Comparison of ENCODE assay signal across 1 cellular context in the genomic region with DNA sequence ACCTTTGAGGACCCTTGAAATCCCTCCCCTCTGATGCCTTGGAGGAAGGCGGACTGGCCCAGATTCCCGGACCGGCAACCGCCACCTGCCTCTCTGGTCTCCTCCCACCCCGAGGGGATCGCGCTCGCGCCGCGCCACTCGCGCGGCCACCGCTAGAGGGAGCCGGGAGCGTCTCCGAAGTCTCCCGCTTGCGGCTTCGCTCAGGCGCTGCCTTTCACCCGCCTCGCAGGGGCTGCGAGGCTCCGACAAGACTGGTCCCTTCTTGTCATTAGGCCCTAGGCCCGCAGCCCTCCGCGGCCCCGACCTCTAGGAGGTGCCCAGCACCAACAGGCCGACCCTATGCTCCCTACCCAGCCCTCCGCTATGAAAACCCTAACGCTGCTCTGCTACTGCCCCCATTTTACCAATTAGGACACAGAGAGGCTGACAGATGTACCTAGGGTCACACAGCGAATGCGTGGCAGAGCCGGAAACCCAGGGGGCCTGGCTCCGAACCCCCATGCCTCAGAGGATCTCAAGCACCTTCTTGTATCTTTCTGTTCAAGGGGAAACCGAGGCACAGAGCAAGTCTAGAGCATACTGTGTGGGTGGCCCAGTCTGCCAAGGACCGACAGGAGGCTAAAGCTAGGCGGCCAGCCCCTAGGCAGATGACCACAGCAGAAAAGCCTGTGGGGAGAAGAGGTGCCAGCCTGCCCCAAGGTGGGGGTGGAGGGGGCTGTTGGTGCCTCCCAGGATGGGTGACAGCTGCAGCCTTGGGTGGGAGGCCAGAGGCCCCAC.
TF ChIP-seq lines count a peak whose summit lies in the region.

No MANE protein-coding gene starts in this region.

TF ChIP-seq in HepG2, 621 proteins besides CTCF, POLR2A, EP300 and RAD21 (continued from another document and continues in another):
- TF ChIP-seq, protein P1, sequence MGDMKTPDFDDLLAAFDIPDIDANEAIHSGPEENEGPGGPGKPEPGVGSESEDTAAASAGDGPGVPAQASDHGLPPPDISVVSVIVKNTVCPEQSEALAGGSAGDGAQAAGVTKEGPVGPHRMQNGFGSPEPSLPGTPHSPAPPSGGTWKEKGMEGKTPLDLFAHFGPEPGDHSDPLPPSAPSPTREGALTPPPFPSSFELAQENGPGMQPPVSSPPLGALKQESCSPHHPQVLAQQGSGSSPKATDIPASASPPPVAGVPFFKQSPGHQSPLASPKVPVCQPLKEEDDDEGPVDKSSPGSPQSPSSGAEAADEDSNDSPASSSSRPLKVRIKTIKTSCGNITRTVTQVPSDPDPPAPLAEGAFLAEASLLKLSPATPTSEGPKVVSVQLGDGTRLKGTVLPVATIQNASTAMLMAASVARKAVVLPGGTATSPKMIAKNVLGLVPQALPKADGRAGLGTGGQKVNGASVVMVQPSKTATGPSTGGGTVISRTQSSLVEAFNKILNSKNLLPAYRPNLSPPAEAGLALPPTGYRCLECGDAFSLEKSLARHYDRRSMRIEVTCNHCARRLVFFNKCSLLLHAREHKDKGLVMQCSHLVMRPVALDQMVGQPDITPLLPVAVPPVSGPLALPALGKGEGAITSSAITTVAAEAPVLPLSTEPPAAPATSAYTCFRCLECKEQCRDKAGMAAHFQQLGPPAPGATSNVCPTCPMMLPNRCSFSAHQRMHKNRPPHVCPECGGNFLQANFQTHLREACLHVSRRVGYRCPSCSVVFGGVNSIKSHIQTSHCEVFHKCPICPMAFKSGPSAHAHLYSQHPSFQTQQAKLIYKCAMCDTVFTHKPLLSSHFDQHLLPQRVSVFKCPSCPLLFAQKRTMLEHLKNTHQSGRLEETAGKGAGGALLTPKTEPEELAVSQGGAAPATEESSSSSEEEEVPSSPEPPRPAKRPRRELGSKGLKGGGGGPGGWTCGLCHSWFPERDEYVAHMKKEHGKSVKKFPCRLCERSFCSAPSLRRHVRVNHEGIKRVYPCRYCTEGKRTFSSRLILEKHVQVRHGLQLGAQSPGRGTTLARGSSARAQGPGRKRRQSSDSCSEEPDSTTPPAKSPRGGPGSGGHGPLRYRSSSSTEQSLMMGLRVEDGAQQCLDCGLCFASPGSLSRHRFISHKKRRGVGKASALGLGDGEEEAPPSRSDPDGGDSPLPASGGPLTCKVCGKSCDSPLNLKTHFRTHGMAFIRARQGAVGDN (CRISPR knock-in tag; IDR thresholded peaks at IDR 0.05): peak; percentile 69
- TF ChIP-seq ZNF83 (CRISPR knock-in tag; IDR thresholded peaks at IDR 0.05; ENCODE audit: borderline replicate concordance) (no peak), ZNF816 (CRISPR knock-in tag; IDR thresholded peaks at IDR 0.05; ENCODE audit: borderline replicate concordance) (no peak), FOXA3 (CRISPR knock-in tag; IDR thresholded peaks at IDR 0.05) (peak; percentile 15; the same call in 1 of the 2 replicates), GABPB1 (CRISPR knock-in tag; IDR thresholded peaks at IDR 0.05) (peak; percentile 44; the same call in 1 of the 2 replicates), JUND (CRISPR knock-in tag; IDR thresholded peaks at IDR 0.05) (no peak), ZNF614 (CRISPR knock-in tag; IDR thresholded peaks at IDR 0.05; ENCODE audit: borderline replicate concordance) (no peak), KDM4B (CRISPR knock-in tag; IDR thresholded peaks at IDR 0.05) (no peak), ZFP90 (CRISPR knock-in tag; IDR thresholded peaks at IDR 0.05; ENCODE audit: borderline replicate concordance) (no peak), STAG1 (CRISPR knock-in tag; IDR thresholded peaks at IDR 0.05) (peak; percentile 60), ZMYM3 (CRISPR knock-in tag; IDR thresholded peaks at IDR 0.05) (peak; percentile 45; the same call in 1 of the 2 replicates), ZNF333 (CRISPR knock-in tag; IDR thresholded peaks at IDR 0.05; ENCODE audit: borderline replicate concordance) (no peak), ZNF292 (CRISPR knock-in tag; IDR thresholded peaks at IDR 0.05; ENCODE audit: borderline replicate concordance, low read depth) (0 out of 2 replicates have a peak, but pooled peaks have one; percentile 21), HNRNPUL1 (IDR thresholded peaks at IDR 0.05; ENCODE audit: low read depth, low read length) (no peak), PITX1 (CRISPR knock-in tag; IDR thresholded peaks at IDR 0.05) (peak; percentile 38; the same call in 1 of the 2 replicates), CEBPG (CRISPR knock-in tag; IDR thresholded peaks at IDR 0.05) (no peak), ZNF331 (CRISPR knock-in tag; IDR thresholded peaks at IDR 0.05) (0 out of 2 replicates have a peak, but pooled peaks have one; percentile 22), ZNF761 (CRISPR knock-in tag; conservative IDR thresholded peaks at IDR 0.05) (0 out of 2 replicates have a peak, but pooled peaks have one; percentile 27), ZFX (CRISPR knock-in tag; IDR thresholded peaks at IDR 0.05; ENCODE audit: low read depth) (peak; percentile 28; the same call in 1 of the 2 replicates)
- TF ChIP-seq, protein P2, sequence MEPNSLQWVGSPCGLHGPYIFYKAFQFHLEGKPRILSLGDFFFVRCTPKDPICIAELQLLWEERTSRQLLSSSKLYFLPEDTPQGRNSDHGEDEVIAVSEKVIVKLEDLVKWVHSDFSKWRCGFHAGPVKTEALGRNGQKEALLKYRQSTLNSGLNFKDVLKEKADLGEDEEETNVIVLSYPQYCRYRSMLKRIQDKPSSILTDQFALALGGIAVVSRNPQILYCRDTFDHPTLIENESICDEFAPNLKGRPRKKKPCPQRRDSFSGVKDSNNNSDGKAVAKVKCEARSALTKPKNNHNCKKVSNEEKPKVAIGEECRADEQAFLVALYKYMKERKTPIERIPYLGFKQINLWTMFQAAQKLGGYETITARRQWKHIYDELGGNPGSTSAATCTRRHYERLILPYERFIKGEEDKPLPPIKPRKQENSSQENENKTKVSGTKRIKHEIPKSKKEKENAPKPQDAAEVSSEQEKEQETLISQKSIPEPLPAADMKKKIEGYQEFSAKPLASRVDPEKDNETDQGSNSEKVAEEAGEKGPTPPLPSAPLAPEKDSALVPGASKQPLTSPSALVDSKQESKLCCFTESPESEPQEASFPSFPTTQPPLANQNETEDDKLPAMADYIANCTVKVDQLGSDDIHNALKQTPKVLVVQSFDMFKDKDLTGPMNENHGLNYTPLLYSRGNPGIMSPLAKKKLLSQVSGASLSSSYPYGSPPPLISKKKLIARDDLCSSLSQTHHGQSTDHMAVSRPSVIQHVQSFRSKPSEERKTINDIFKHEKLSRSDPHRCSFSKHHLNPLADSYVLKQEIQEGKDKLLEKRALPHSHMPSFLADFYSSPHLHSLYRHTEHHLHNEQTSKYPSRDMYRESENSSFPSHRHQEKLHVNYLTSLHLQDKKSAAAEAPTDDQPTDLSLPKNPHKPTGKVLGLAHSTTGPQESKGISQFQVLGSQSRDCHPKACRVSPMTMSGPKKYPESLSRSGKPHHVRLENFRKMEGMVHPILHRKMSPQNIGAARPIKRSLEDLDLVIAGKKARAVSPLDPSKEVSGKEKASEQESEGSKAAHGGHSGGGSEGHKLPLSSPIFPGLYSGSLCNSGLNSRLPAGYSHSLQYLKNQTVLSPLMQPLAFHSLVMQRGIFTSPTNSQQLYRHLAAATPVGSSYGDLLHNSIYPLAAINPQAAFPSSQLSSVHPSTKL (CRISPR knock-in tag; IDR thresholded peaks at IDR 0.05): 0 out of 2 replicates have a peak, but pooled peaks have one; percentile 10
- TF ChIP-seq, protein P3, sequence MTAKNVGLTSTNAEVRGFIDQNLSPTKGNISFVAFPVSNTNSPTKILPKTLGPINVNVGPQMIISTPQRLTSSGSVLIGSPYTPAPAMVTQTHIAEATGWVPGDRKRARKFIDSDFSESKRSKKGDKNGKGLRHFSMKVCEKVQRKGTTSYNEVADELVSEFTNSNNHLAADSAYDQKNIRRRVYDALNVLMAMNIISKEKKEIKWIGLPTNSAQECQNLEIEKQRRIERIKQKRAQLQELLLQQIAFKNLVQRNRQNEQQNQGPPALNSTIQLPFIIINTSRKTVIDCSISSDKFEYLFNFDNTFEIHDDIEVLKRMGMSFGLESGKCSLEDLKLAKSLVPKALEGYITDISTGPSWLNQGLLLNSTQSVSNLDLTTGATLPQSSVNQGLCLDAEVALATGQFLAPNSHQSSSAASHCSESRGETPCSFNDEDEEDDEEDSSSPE (CRISPR knock-in tag; IDR thresholded peaks at IDR 0.05): peak; percentile 54; the same call in 1 of the 2 replicates
- TF ChIP-seq, protein P4, sequence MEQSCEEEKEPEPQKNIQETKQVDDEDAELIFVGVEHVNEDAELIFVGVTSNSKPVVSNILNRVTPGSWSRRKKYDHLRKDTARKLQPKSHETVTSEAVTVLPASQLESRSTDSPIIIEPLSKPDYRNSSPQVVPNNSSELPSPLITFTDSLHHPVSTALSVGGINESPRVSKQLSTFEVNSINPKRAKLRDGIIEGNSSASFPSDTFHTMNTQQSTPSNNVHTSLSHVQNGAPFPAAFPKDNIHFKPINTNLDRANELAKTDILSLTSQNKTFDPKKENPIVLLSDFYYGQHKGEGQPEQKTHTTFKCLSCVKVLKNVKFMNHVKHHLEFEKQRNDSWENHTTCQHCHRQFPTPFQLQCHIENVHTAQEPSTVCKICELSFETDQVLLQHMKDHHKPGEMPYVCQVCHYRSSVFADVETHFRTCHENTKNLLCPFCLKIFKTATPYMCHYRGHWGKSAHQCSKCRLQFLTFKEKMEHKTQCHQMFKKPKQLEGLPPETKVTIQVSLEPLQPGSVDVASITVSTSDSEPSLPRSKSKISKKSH (CRISPR knock-in tag; IDR thresholded peaks at IDR 0.05; ENCODE audit: borderline replicate concordance): peak; percentile 58; the same call in 1 of the 2 replicates
- TF ChIP-seq, protein P5, sequence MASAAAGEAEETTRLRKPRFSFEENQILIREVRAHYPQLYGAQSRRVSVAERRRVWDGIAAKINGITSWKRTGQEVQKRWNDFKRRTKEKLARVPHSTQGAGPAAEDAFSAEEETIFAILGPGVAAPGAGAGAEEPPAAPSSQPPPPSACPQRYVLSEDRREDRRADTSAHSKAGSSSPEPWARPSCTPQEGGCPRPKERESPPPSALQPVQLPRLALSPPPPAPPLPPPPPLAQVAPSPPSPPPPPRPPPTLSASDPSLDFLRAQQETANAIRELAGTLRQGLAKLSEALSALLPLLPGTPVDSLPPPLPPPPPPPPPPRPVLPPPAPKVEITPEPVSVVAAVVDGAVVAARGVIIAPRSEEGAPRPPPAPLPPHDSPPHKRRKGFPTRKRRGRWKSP (CRISPR knock-in tag; IDR thresholded peaks at IDR 0.05): 0 out of 2 replicates have a peak, but pooled peaks have one; percentile 54
- TF ChIP-seq, protein P6, sequence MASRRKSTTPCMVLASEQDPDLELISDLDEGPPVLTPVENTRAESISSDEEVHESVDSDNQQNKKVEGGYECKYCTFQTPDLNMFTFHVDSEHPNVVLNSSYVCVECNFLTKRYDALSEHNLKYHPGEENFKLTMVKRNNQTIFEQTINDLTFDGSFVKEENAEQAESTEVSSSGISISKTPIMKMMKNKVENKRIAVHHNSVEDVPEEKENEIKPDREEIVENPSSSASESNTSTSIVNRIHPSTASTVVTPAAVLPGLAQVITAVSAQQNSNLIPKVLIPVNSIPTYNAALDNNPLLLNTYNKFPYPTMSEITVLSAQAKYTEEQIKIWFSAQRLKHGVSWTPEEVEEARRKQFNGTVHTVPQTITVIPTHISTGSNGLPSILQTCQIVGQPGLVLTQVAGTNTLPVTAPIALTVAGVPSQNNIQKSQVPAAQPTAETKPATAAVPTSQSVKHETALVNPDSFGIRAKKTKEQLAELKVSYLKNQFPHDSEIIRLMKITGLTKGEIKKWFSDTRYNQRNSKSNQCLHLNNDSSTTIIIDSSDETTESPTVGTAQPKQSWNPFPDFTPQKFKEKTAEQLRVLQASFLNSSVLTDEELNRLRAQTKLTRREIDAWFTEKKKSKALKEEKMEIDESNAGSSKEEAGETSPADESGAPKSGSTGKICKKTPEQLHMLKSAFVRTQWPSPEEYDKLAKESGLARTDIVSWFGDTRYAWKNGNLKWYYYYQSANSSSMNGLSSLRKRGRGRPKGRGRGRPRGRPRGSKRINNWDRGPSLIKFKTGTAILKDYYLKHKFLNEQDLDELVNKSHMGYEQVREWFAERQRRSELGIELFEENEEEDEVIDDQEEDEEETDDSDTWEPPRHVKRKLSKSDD (CRISPR knock-in tag; IDR thresholded peaks at IDR 0.05; ENCODE audit: low read depth): no peak
- TF ChIP-seq, protein P7, sequence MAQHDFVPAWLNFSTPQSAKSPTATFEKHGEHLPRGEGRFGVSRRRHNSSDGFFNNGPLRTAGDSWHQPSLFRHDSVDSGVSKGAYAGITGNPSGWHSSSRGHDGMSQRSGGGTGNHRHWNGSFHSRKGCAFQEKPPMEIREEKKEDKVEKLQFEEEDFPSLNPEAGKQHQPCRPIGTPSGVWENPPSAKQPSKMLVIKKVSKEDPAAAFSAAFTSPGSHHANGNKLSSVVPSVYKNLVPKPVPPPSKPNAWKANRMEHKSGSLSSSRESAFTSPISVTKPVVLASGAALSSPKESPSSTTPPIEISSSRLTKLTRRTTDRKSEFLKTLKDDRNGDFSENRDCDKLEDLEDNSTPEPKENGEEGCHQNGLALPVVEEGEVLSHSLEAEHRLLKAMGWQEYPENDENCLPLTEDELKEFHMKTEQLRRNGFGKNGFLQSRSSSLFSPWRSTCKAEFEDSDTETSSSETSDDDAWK (CRISPR knock-in tag; IDR thresholded peaks at IDR 0.05): no peak
- TF ChIP-seq, protein P8, sequence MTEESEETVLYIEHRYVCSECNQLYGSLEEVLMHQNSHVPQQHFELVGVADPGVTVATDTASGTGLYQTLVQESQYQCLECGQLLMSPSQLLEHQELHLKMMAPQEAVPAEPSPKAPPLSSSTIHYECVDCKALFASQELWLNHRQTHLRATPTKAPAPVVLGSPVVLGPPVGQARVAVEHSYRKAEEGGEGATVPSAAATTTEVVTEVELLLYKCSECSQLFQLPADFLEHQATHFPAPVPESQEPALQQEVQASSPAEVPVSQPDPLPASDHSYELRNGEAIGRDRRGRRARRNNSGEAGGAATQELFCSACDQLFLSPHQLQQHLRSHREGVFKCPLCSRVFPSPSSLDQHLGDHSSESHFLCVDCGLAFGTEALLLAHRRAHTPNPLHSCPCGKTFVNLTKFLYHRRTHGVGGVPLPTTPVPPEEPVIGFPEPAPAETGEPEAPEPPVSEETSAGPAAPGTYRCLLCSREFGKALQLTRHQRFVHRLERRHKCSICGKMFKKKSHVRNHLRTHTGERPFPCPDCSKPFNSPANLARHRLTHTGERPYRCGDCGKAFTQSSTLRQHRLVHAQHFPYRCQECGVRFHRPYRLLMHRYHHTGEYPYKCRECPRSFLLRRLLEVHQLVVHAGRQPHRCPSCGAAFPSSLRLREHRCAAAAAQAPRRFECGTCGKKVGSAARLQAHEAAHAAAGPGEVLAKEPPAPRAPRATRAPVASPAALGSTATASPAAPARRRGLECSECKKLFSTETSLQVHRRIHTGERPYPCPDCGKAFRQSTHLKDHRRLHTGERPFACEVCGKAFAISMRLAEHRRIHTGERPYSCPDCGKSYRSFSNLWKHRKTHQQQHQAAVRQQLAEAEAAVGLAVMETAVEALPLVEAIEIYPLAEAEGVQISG (CRISPR knock-in tag; IDR thresholded peaks at IDR 0.05): no peak
- TF ChIP-seq, protein P9, sequence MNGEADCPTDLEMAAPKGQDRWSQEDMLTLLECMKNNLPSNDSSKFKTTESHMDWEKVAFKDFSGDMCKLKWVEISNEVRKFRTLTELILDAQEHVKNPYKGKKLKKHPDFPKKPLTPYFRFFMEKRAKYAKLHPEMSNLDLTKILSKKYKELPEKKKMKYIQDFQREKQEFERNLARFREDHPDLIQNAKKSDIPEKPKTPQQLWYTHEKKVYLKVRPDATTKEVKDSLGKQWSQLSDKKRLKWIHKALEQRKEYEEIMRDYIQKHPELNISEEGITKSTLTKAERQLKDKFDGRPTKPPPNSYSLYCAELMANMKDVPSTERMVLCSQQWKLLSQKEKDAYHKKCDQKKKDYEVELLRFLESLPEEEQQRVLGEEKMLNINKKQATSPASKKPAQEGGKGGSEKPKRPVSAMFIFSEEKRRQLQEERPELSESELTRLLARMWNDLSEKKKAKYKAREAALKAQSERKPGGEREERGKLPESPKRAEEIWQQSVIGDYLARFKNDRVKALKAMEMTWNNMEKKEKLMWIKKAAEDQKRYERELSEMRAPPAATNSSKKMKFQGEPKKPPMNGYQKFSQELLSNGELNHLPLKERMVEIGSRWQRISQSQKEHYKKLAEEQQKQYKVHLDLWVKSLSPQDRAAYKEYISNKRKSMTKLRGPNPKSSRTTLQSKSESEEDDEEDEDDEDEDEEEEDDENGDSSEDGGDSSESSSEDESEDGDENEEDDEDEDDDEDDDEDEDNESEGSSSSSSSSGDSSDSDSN (CRISPR knock-in tag; IDR thresholded peaks at IDR 0.05): 0 out of 2 replicates have a peak, but pooled peaks have one; percentile 8
